ENCODE assay signal across 8 cellular contexts in the genomic region with DNA sequence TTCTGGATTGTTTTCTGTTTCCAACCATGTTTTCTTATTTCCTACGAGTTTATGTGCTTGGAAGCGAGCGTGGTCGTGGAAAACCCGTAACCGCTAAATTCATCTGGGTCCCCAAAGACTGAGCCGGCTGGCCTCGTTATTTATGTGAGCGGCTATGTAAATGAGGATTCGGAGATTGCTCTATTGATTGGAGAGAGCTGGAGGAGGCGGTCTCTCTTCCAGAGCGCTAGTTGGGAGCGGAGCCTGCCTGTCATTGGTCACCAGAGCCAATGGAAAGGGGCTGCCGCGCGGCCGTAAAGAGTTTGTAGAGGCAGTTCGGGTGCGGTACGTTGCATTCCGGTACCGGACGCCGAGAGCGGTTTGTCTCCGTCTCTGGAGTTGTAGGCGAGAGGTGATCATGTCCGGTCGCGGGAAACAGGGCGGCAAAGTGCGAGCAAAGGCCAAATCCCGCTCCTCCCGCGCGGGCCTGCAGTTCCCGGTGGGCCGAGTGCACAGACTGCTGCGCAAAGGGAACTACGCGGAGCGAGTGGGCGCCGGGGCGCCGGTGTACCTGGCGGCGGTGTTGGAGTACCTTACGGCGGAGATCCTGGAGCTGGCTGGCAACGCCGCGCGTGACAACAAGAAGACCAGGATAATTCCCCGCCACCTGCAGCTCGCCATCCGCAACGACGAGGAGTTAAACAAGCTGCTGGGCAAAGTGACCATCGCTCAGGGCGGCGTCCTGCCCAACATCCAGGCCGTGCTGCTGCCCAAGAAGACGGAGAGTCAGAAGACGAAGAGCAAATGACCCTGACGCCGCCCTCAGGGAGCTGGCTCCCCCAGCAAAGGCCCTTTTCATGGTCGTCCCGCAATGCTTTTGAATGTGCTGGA. TPM values are rescaled to one million over a fixed set of nuclear protein-coding genes. Genes with fewer than 3 reads are reported as not detected.
A peak's percentile ranks its signal among the peaks of the same experiment; 100 is the strongest.
DNase-seq lines count a peak whose midpoint lies in the region; ATAC-seq, FAIRE-seq and TF ChIP-seq lines count a peak whose summit lies in the region.

No MANE protein-coding gene starts in this region.

- POLR2A ChIA-PET in activated B cell treated with CpG ODN at 0.5 μM for 24 hours (lab: Charles Lee): interaction anchor here (0.6 to 8.2 kb wide), 20 partner anchors 10 to 589 kb away, joined by 3 to 98 read pairs (median 6); a partner anchor contains a TSS

- CTCF ChIA-PET in activated B cell treated with CpG ODN at 0.5 μM for 24 hours (lab: Charles Lee): interaction anchor here (1.1 to 1.3 kb wide), 4 partner anchors 31 to 220 kb away, joined by 3 read pairs; no protein-coding TSS in a partner anchor

- no peaks in the 10 kb centered on the region for H3K9me3 ChIP-seq in small intestine (ENCODE audit: control insufficient read depth, low read depth)

- 1% methylated on average over 63 to 69 of the region's 69 CpGs for WGBS in small intestine, 3 donors

- no peak for FAIRE-seq in small intestine (lab: Jason Lieb, UNC)

- peak overlapping the region; percentile 74 to 77 for H3K4me3 ChIP-seq in small intestine (ENCODE audit: low read depth in 1 of 2, low read length in 2 of 2)

- H3K4me3 Mint-ChIP-seq in activated B cell treated with CpG ODN at 0.5 μM for 24 hours: peak overlapping the region; percentile 98
- peak overlapping the region; percentile 93 to 98 (median 97) for H3K4me3 Mint-ChIP-seq in immature natural killer cell

- H3K36me3 ChIP-seq in small intestine (ENCODE audit: control insufficient read depth in 2 of 2, insufficient read depth in 2 of 2, low read length in 2 of 2): no peaks in the 10 kb centered on the region

- H3K4me1 Mint-ChIP-seq in activated B cell treated with CpG ODN at 0.5 μM for 24 hours: peaks cover 44% of the 10 kb centered on the region
- peaks cover 59 to 71% of the 10 kb centered on the region in 2 donors for H3K4me1 Mint-ChIP-seq in immature natural killer cell

- H3K27me3 ChIP-seq in small intestine (ENCODE audit: control insufficient read depth in 2 of 2, insufficient read depth in 2 of 2, low read length in 2 of 2): no peaks in the 10 kb centered on the region

- ATAC-seq in GM21737 (IDR thresholded peaks at IDR 0.05; ENCODE audit: unreplicated experiment): peak; percentile 55
- ATAC-seq in activated B cell treated with CpG ODN at 0.5 μM for 24 hours (ENCODE audit: low read depth): peak; percentile 63

- no peaks in the 10 kb centered on the region for H3K9me3 Mint-ChIP-seq in activated B cell treated with CpG ODN at 0.5 μM for 24 hours
- peaks cover 0 to 2% (median 0%) of the 10 kb centered on the region in 6 donors for H3K9me3 Mint-ChIP-seq in immature natural killer cell

- H3K27me3 Mint-ChIP-seq in activated B cell treated with CpG ODN at 0.5 μM for 24 hours (no peaks in the 10 kb centered on the region), immature natural killer cell (ENCODE audit: low read depth in 3 of 3) (peaks cover 27 to 46% (median 37%) of the 10 kb centered on the region in 3 donors)

- intact Hi-C loops in activated B cell treated with CpG ODN at 0.5 μM for 24 hours (cut with micrococcal nuclease): loop anchor here (1.0 to 5.0 kb wide), 9 partner anchors 9 to 1962 kb away; a partner anchor contains a TSS

- peaks cover 25% of the 10 kb centered on the region for H3K36me3 Mint-ChIP-seq in activated B cell treated with CpG ODN at 0.5 μM for 24 hours (ENCODE audit: low read depth)
- no peaks in the 10 kb centered on the region for H3K36me3 Mint-ChIP-seq in immature natural killer cell

- H3K4me1 ChIP-seq in small intestine (ENCODE audit: control insufficient read depth in 2 of 2, insufficient read depth in 1 of 2, low read depth in 1 of 2, low read length in 1 of 2): peaks cover 0 to 6% of the 10 kb centered on the region in 2 donors

- H3K27ac ChIP-seq in caudate nucleus (ENCODE audit: low read depth, low read length): peak overlapping the region; percentile 88
- H3K27ac ChIP-seq in small intestine (ENCODE audit: low read depth in 1 of 2, low read length in 1 of 2): peak overlapping the region; percentile 97

- TF ChIP-seq CTCF in activated B cell treated with CpG ODN at 0.5 μM for 24 hours (IDR thresholded peaks at IDR 0.05): no peak

- peak overlapping the region; percentile 94 for H3K27ac Mint-ChIP-seq in activated B cell treated with CpG ODN at 0.5 μM for 24 hours
- H3K27ac Mint-ChIP-seq in immature natural killer cell: peak overlapping the region; percentile 86 to 98 (median 96)

- DNase-seq in Daoy (ENCODE audit: low read depth) (peak; percentile 67), LHCN-M2 (ENCODE audit: low read depth) (peak; percentile 83), activated B cell treated with CpG ODN at 0.5 μM for 24 hours (peak; percentile 76), caudate nucleus (lab: John Stamatoyannopoulos, UW) (peak; percentile 25 to 97 (median 88)), immature natural killer cell (peak; percentile 90 to 92 (median 91)), small intestine (peak; percentile 98), NCI-H446 (lab: John Stamatoyannopoulos, UW) (no peak)

RNA-seq across cellular contexts. Expression of a gene that starts 29.0 kb away (rescaled TPM):
- total RNA-seq in Daoy (2014; rRNA removed; shearing (Covaris generic)): 15.4 and 23.7 TPM in 2 replicates
- total RNA-seq in LHCN-M2 (2014; rRNA removed) (20.3 and 23.4 TPM in 2 replicates), activated B cell treated with CpG ODN at 0.5 μM for 24 hours (86.3 and 89.4 TPM in 2 replicates)
- polyA plus RNA-seq in LHCN-M2 (2012): 22.9 TPM
- polyA plus RNA-seq in immature natural killer cell (10 to 100 TPM; 27.1 to 73.5 (median 47.5) TPM), small intestine (10 to 100 TPM; 12.2 to 20.8 (median 13.2) TPM)

RNA-seq across cellular contexts. Expression of a gene that starts 29.2 kb away (rescaled TPM):
- total RNA-seq in Daoy (2014; rRNA removed; shearing (Covaris generic)): 1.5 and 4.5 TPM in 2 replicates
- total RNA-seq in LHCN-M2 (2014; rRNA removed) (1.5 and 3.2 TPM in 2 replicates), activated B cell treated with CpG ODN at 0.5 μM for 24 hours (0.64 and 0.69 TPM in 2 replicates)
- polyA plus RNA-seq in LHCN-M2 (2012): 0.68 TPM
- polyA plus RNA-seq in immature natural killer cell (1 to 10 TPM in 1 of 3 donors, under 1 TPM in 1, not detected in 1; 0.57 to 1.1 TPM), small intestine (under 1 TPM in 2 of 3 donors, not detected in 1; 0.45 to 0.75 TPM)

RNA-seq across cellular contexts. Expression of a gene that starts 39.7 kb away (rescaled TPM):
- total RNA-seq in Daoy (2014; rRNA removed; shearing (Covaris generic)): 0.23 TPM in 1 of 2 replicates, not detected in the other
- total RNA-seq in LHCN-M2 (2014; rRNA removed): not detected in 2 replicates
- polyA plus RNA-seq in LHCN-M2 (2012): 0.05 TPM
- not detected in 2 replicates for total RNA-seq in activated B cell treated with CpG ODN at 0.5 μM for 24 hours
- polyA plus RNA-seq in immature natural killer cell: under 1 TPM in 1 of 3 donors, not detected in 2; 0.10 TPM
- under 1 TPM in 1 of 3 donors, not detected in 2; 0.06 TPM for polyA plus RNA-seq in small intestine

Comparison
In these comparisons a context has a peak if more than half of its experiments do, and no peak if none do; other contexts are left out.
1. DNase-seq: peak in Daoy (single experiment), LHCN-M2 (single experiment), activated B cell treated with CpG ODN at 0.5 μM for 24 hours (single experiment), caudate nucleus (61 of 61), immature natural killer cell (3 of 3) and small intestine (single experiment); none in NCI-H446 (0 of 2).